26 cellular contexts compared by ENCODE assay signal in the genomic region with DNA sequence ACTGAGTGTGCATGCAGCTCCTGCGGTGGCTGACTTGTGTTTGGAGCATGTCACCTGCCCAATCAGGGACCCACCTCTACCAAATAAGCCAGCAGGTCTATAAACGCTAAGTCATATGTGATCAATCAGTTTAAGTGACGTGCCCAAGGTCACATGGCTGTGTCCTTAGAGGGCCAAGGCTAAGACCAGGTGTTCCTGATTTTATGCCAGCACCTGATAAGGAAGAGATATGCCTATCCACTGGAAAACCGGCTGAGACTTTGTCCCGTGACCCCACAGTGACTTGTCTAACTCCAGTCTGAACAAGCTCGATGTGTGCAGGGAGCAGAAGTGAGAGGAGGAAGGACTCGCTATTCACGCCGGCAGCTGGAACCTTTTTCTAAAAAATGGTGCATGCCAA. TPM values are rescaled to one million over a fixed set of nuclear protein-coding genes. Genes with fewer than 3 reads are reported as not detected.
DNase-seq lines count a peak whose midpoint lies in the region; ATAC-seq, FAIRE-seq and TF ChIP-seq lines count a peak whose summit lies in the region.
"Had no signal": no experiment of that assay in that cellular context is flagged by ENCODE, and none has a peak within 500 bp of the region (broad histone marks: within the 10 kb centered on the region; RNA-seq: fewer than 3 reads in every experiment).

No MANE protein-coding gene starts in this region.

- H2AFZ ChIP-seq in PC-3 (ENCODE audit: low read length), result no peak overlapping the region
- no peak overlapping the region for H2AFZ ChIP-seq in hepatocyte

- DNase-seq in Caco-2 (peak; percentile 41 to 78), PC-3 (no peak), hepatocyte (ENCODE audit: low spot score) (peak; percentile 82), small intestine (peak; percentile 100), D721Med (ENCODE audit: insufficient read length, low spot score) (no peak), amygdala (lab: John Stamatoyannopoulos, UW) (no peak)
- DNase-seq in natural killer cell treated with Interleukin-12 subunit alpha and Interleukin-12 subunit beta and Interleukin-15 and Interleukin-18, amount 100 ng/mL, for 72 hours (ENCODE audit: low spot score), result no peak
- DNase-seq: activated CD4-positive, alpha-beta memory T cell treated with anti-CD3 and anti-CD28 coated beads, Interleukin-2, amount 10 ng/mL, durations not matched to agents 7 days and 5 days; activated CD4-positive, alpha-beta T cell treated with anti-CD3 and anti-CD28 coated beads for 1 hour; activated CD8-positive, alpha-beta memory T cell treated with anti-CD3 and anti-CD28 coated beads, Interleukin-2, amount 50 U/mL, for 48 hours; activated naive CD4-positive, alpha-beta T cell treated with anti-CD3 and anti-CD28 coated beads for 36 hours; adrenal gland; GDM1; NCI-H1105 treated with DMSO at 0.1 percent for 48 hours; NCI-H2029 treated with DMSO at 0.1 percent for 48 hours; NCI-H2227 treated with DMSO at 0.1 percent for 48 hours; nephron progenitor cell; stimulated activated naive CD4-positive, alpha-beta T cell treated with Interleukin-2 at 50 U/mL for 16 hours had no signal

- WGBS in hepatocyte (ENCODE audit: low lambda C conversion rate, missing lambda C conversion rate), result 59% methylated on average over 9 of the region's 9 CpGs
- WGBS in small intestine, 3 donors, result 17 to 48% (median 28%) methylated on average over 9 of the region's 9 CpGs

- H3K79me2 ChIP-seq in PC-3 (ENCODE audit: low read length), result no peaks in the 10 kb centered on the region
- H3K79me2 ChIP-seq in hepatocyte, result no peaks in the 10 kb centered on the region

- POLR2A ChIA-PET in Caco-2 (lab: Charles Lee), result interaction anchor here (0.6 kb wide), 1 partner anchor 300 kb away, joined by 3 read pairs; a partner anchor contains a TSS
- POLR2A ChIA-PET in PC-3 (lab: Charles Lee; ENCODE audit: unreplicated experiment), result no interaction called here

- no peak overlapping the region for H3K4me3 ChIP-seq in Caco-2 (ENCODE audit: low read depth, low read length)
- no peak overlapping the region for H3K4me3 ChIP-seq in PC-3 (ENCODE audit: low read length)
- no peak overlapping the region for H3K4me3 ChIP-seq in hepatocyte
- H3K4me3 ChIP-seq in small intestine (ENCODE audit: low read depth in 1 of 2, low read length in 2 of 2), result no peak overlapping the region
- H3K4me3 ChIP-seq: adrenal gland, dorsolateral prefrontal cortex, gastroesophageal sphincter, skin epidermis had no signal

- intact Hi-C loops in Caco-2 (cut with micrococcal nuclease; ENCODE audit: unreplicated experiment) (loop anchor here (1.0 kb wide), 1 partner anchor 24 kb away; no protein-coding TSS in a partner anchor), PC-3 (cut with micrococcal nuclease) (no loop called here)

- no peak overlapping the region for H3K9ac ChIP-seq in PC-3 (ENCODE audit: low read length)

- H3K4me1 Mint-ChIP-seq in Caco-2 (ENCODE audit: low read depth, unreplicated experiment), result peaks cover 12% of the 10 kb centered on the region
- peaks cover 0 to 9% of the 10 kb centered on the region in 2 donors for H3K4me1 Mint-ChIP-seq in natural killer cell treated with Interleukin-12 subunit alpha and Interleukin-12 subunit beta and Interleukin-15 and Interleukin-18, amount 100 ng/mL, for 72 hours (ENCODE audit: low read depth in 2 of 2)
- H3K4me1 Mint-ChIP-seq: activated CD4-positive, alpha-beta memory T cell treated with anti-CD3 and anti-CD28 coated beads, Interleukin-2, amount 10 ng/mL, durations not matched to agents 7 days and 5 days had no signal

- H3K27me3 ChIP-seq in Caco-2 (replicated peaks; ENCODE audit: control insufficient read depth, insufficient read depth, low read length) (no peaks in the 10 kb centered on the region), PC-3 (ENCODE audit: low read length) (no peaks in the 10 kb centered on the region), hepatocyte (no peaks in the 10 kb centered on the region), small intestine (ENCODE audit: control insufficient read depth in 2 of 2, insufficient read depth in 2 of 2, low read length in 2 of 2) (no peaks in the 10 kb centered on the region)
- H3K27me3 ChIP-seq: adrenal gland, dorsolateral prefrontal cortex, gastroesophageal sphincter had no signal

- H3K4me2 ChIP-seq in PC-3 (ENCODE audit: low read length) (peak overlapping the region; percentile 44; the same call in 1 of the 2 replicates), hepatocyte (peak overlapping the region; percentile 3)

- H3K9me2 ChIP-seq in PC-3 (replicated peaks; ENCODE audit: low read length) (no peaks in the 10 kb centered on the region), hepatocyte (replicated peaks; ENCODE audit: insufficient read depth) (no peaks in the 10 kb centered on the region)

- BruUV-seq in Caco-2 (replicated peaks; lab: Mats Ljungman, UMichigan) (no TSS peak), PC-3 (replicated peaks; lab: Mats Ljungman, UMichigan) (no TSS peak)

- no peaks in the 10 kb centered on the region for H3K36me3 ChIP-seq in Caco-2 (ENCODE audit: control insufficient read depth, insufficient read depth, low read length)
- H3K36me3 ChIP-seq in PC-3 (ENCODE audit: low read depth, low read length), result no peaks in the 10 kb centered on the region
- no peaks in the 10 kb centered on the region for H3K36me3 ChIP-seq in hepatocyte (replicated peaks; ENCODE audit: insufficient read depth, low read depth)
- no peaks in the 10 kb centered on the region for H3K36me3 ChIP-seq in small intestine (ENCODE audit: control insufficient read depth in 2 of 2, insufficient read depth in 2 of 2, low read length in 2 of 2)
- H3K36me3 ChIP-seq: adrenal gland, gastroesophageal sphincter had no signal

- no peak for ATAC-seq in PC-3
- ATAC-seq in natural killer cell treated with Interleukin-12 subunit alpha and Interleukin-12 subunit beta and Interleukin-15 and Interleukin-18, amount 100 ng/mL, for 72 hours, result no peak
- ATAC-seq: gastroesophageal sphincter, Panc1 had no signal

- no peaks in the 10 kb centered on the region for H3K27me3 Mint-ChIP-seq in Caco-2 (ENCODE audit: insufficient read depth, unreplicated experiment)
- no peaks in the 10 kb centered on the region for H3K27me3 Mint-ChIP-seq in natural killer cell treated with Interleukin-12 subunit alpha and Interleukin-12 subunit beta and Interleukin-15 and Interleukin-18, amount 100 ng/mL, for 72 hours
- H3K27me3 Mint-ChIP-seq: activated CD4-positive, alpha-beta memory T cell treated with anti-CD3 and anti-CD28 coated beads, Interleukin-2, amount 10 ng/mL, durations not matched to agents 7 days and 5 days had no signal

- no peak overlapping the region for H3K4me3 Mint-ChIP-seq in Caco-2 (ENCODE audit: unreplicated experiment)
- H3K4me3 Mint-ChIP-seq in natural killer cell treated with Interleukin-12 subunit alpha and Interleukin-12 subunit beta and Interleukin-15 and Interleukin-18, amount 100 ng/mL, for 72 hours, result no peak overlapping the region
- H3K4me3 Mint-ChIP-seq: activated CD4-positive, alpha-beta memory T cell treated with anti-CD3 and anti-CD28 coated beads, Interleukin-2, amount 10 ng/mL, durations not matched to agents 7 days and 5 days; activated naive CD4-positive, alpha-beta T cell treated with anti-CD3 and anti-CD28 coated beads for 36 hours; brain; nephron progenitor cell; T-helper 2 cell treated with Interferon-gamma antibody and Interleukin-4, amounts not matched to agents 5 μg/mL and 100 μg/mL, for 36 hours had no signal

- no peaks in the 10 kb centered on the region for H3K9me3 Mint-ChIP-seq in Caco-2 (ENCODE audit: unreplicated experiment)
- no peaks in the 10 kb centered on the region for H3K9me3 Mint-ChIP-seq in natural killer cell treated with Interleukin-12 subunit alpha and Interleukin-12 subunit beta and Interleukin-15 and Interleukin-18, amount 100 ng/mL, for 72 hours
- H3K9me3 Mint-ChIP-seq: activated CD4-positive, alpha-beta memory T cell treated with anti-CD3 and anti-CD28 coated beads, Interleukin-2, amount 10 ng/mL, durations not matched to agents 7 days and 5 days; activated naive CD4-positive, alpha-beta T cell treated with anti-CD3 and anti-CD28 coated beads for 36 hours; nephron progenitor cell; T-helper 2 cell treated with Interferon-gamma antibody and Interleukin-4, amounts not matched to agents 5 μg/mL and 100 μg/mL, for 36 hours had no signal

- FAIRE-seq in small intestine (lab: Jason Lieb, UNC) (no peak), D721Med (lab: Jason Lieb, UNC) (no peak)
- FAIRE-seq: endothelial cell of umbilical vein, urothelium cell line had no signal

- H3K27ac Mint-ChIP-seq in Caco-2 (ENCODE audit: unreplicated experiment), result no peak overlapping the region
- no peak overlapping the region for H3K27ac Mint-ChIP-seq in natural killer cell treated with Interleukin-12 subunit alpha and Interleukin-12 subunit beta and Interleukin-15 and Interleukin-18, amount 100 ng/mL, for 72 hours
- H3K27ac Mint-ChIP-seq: activated CD4-positive, alpha-beta memory T cell treated with anti-CD3 and anti-CD28 coated beads, Interleukin-2, amount 10 ng/mL, durations not matched to agents 7 days and 5 days; activated naive CD4-positive, alpha-beta T cell treated with anti-CD3 and anti-CD28 coated beads for 36 hours; nephron progenitor cell; T-helper 2 cell treated with Interferon-gamma antibody and Interleukin-4, amounts not matched to agents 5 μg/mL and 100 μg/mL, for 36 hours had no signal

- CTCF ChIA-PET in Caco-2 (lab: Charles Lee) (interaction anchor here (0.6 kb wide), 1 partner anchor 43 kb away, joined by 3 read pairs; no protein-coding TSS in a partner anchor), PC-3 (lab: Charles Lee) (no interaction called here)

- H4K20me1 ChIP-seq in PC-3 (ENCODE audit: low read length) (no peaks in the 10 kb centered on the region), hepatocyte (ENCODE audit: insufficient read depth, poor library complexity, severe bottlenecking) (no peaks in the 10 kb centered on the region)

- TF ChIP-seq CTCF in Caco-2 (IDR thresholded peaks at IDR 0.05; ENCODE audit: insufficient read depth in 1 of 2, low read depth in 1 of 2, low read length in 1 of 2, severe bottlenecking in 1 of 2, unreplicated experiment in 1 of 2), result no peak
- no peak for TF ChIP-seq CTCF in PC-3 (conservative IDR thresholded peaks at IDR 0.05; ENCODE audit: low read depth, low read length)
- no peak for TF ChIP-seq CTCF in hepatocyte (IDR thresholded peaks at IDR 0.05; ENCODE audit: poor library complexity)
- TF ChIP-seq CTCF in D721Med (IDR thresholded peaks at IDR 0.05; ENCODE audit: insufficient read depth, missing control alignments), result no peak

- H3F3A ChIP-seq in PC-3 (ENCODE audit: low read length, unreplicated experiment), result no peaks in the 10 kb centered on the region

- H3K4me1 ChIP-seq in Caco-2 (peaks cover 22% of the 10 kb centered on the region), PC-3 (ENCODE audit: insufficient read depth, low read length) (peaks cover 15% of the 10 kb centered on the region), hepatocyte (ENCODE audit: insufficient read depth) (peaks cover 27% of the 10 kb centered on the region), small intestine (ENCODE audit: control insufficient read depth in 2 of 2, insufficient read depth in 1 of 2, low read depth in 1 of 2, low read length in 1 of 2) (peaks cover 8 to 10% of the 10 kb centered on the region in 2 donors)

- H3K9me3 ChIP-seq in Caco-2 (no peaks in the 10 kb centered on the region), PC-3 (ENCODE audit: low read length) (no peaks in the 10 kb centered on the region), hepatocyte (ENCODE audit: low read depth) (no peaks in the 10 kb centered on the region), small intestine (ENCODE audit: control insufficient read depth, low read depth) (no peaks in the 10 kb centered on the region)
- H3K9me3 ChIP-seq: adrenal gland, gastroesophageal sphincter had no signal

- no peaks in the 10 kb centered on the region for H3K36me3 Mint-ChIP-seq in Caco-2 (ENCODE audit: insufficient read depth, unreplicated experiment)
- no peaks in the 10 kb centered on the region for H3K36me3 Mint-ChIP-seq in natural killer cell treated with Interleukin-12 subunit alpha and Interleukin-12 subunit beta and Interleukin-15 and Interleukin-18, amount 100 ng/mL, for 72 hours
- H3K36me3 Mint-ChIP-seq: brain had no signal

- no peak overlapping the region for H3K27ac ChIP-seq in PC-3 (ENCODE audit: low read length)
- H3K27ac ChIP-seq in hepatocyte, result peak overlapping the region; percentile 77
- H3K27ac ChIP-seq in small intestine (ENCODE audit: low read depth in 1 of 2, low read length in 1 of 2), result peak overlapping the region; percentile 71 to 92
- H3K27ac ChIP-seq: adrenal gland, dorsolateral prefrontal cortex, gastroesophageal sphincter, skin epidermis had no signal

RNA-seq across cellular contexts. Expression of a gene that starts 57.1 kb away (rescaled TPM):
- total RNA-seq in Caco-2 (2022) (14.7 and 15.9 TPM in 2 replicates), PC-3 (2014; rRNA removed) (21.5 and 23.9 TPM in 2 replicates), hepatocyte (14.0 and 17.8 TPM in 2 replicates)
- polyA plus RNA-seq in hepatocyte (21.8 and 23.4 TPM in 2 replicates), small intestine (10 to 100 TPM; 26.3 to 57.9 (median 55.1) TPM)
- 10 to 100 TPM; 19.9 to 22.6 TPM for total RNA-seq in natural killer cell treated with Interleukin-12 subunit alpha and Interleukin-12 subunit beta and Interleukin-15 and Interleukin-18, amount 100 ng/mL, for 72 hours

Comparison
In these comparisons a context has a peak if more than half of its experiments do, and no peak if none do; other contexts are left out.
1. DNase-seq: peak in Caco-2 (2 of 2), hepatocyte (single experiment) and small intestine (single experiment); none in PC-3 (single experiment), natural killer cell treated with Interleukin-12 subunit alpha and Interleukin-12 subunit beta and Interleukin-15 and Interleukin-18, amount 100 ng/mL, for 72 hours (single experiment), D721Med (single experiment) and amygdala (0 of 56).